Comparison of ENCODE assay signal across 1 cellular context in genomic region chr1:210292276-210292851, GRCh38.
TF ChIP-seq lines count a peak whose summit lies in the region.

No MANE protein-coding gene starts in this region.

TF ChIP-seq in HEK293, 187 proteins besides CTCF, POLR2A, EP300 and RAD21 (continued from another document and continues in another):
- TF ChIP-seq ZBTB10 (tag by site-specific recombination; IDR thresholded peaks at IDR 0.05) (peak; percentile 61), ZNF350 (tag by site-specific recombination; IDR thresholded peaks at IDR 0.05) (no peak), ZNF596 (tag by site-specific recombination; IDR thresholded peaks at IDR 0.05) (no peak), ZBTB26 (tag by site-specific recombination; optimal IDR thresholded peaks at IDR 0.05) (peak; percentile 82), SCRT1 (tag by site-specific recombination; IDR thresholded peaks at IDR 0.05; ENCODE audit: borderline replicate concordance) (0 out of 2 replicates have a peak, but pooled peaks have one; percentile 45), ZBTB17 (tag by site-specific recombination; IDR thresholded peaks at IDR 0.05) (peak; percentile 75), GLIS1 (tag by site-specific recombination; IDR thresholded peaks at IDR 0.05) (peak; percentile 61), ZBTB11 (tag by site-specific recombination; conservative IDR thresholded peaks at IDR 0.05; ENCODE audit: low read depth) (peak; percentile 50; the same call in 1 of the 2 replicates), PRDM10 (tag by site-specific recombination; IDR thresholded peaks at IDR 0.05) (peak; percentile 80), ZNF280D (tag by site-specific recombination; IDR thresholded peaks at IDR 0.05) (no peak), ZBTB21 (tag by site-specific recombination; IDR thresholded peaks at IDR 0.05) (0 out of 2 replicates have a peak, but pooled peaks have one; percentile 14), ZNF335 (tag by site-specific recombination; conservative IDR thresholded peaks at IDR 0.05) (peak; percentile 75), ZBTB1 (tag by site-specific recombination; IDR thresholded peaks at IDR 0.05) (0 out of 2 replicates have a peak, but pooled peaks have one; percentile 23), ZNF114 (tag by site-specific recombination; IDR thresholded peaks at IDR 0.05) (no peak), KLF9 (tag by site-specific recombination; IDR thresholded peaks at IDR 0.05; ENCODE audit: low read depth) (peak; percentile 51; the same call in 1 of the 2 replicates), ZNF514 (tag by site-specific recombination; IDR thresholded peaks at IDR 0.05) (no peak), ZNF692 (tag by site-specific recombination; IDR thresholded peaks at IDR 0.05) (peak; percentile 81), SP3 (tag by site-specific recombination; IDR thresholded peaks at IDR 0.05) (peak; percentile 65), ZNF391 (tag by site-specific recombination; IDR thresholded peaks at IDR 0.05; ENCODE audit: borderline replicate concordance, low read depth) (0 out of 2 replicates have a peak, but pooled peaks have one; percentile 16), ZEB2 (tag by site-specific recombination; IDR thresholded peaks at IDR 0.05) (peak; percentile 82), ZNF76 (tag by site-specific recombination; IDR thresholded peaks at IDR 0.05; ENCODE audit: borderline replicate concordance, low read depth) (peak; percentile 42; the same call in 1 of the 2 replicates), ZNF510 (tag by site-specific recombination; IDR thresholded peaks at IDR 0.05; ENCODE audit: insufficient replicate concordance) (no peak), PBX3 (CRISPR knock-in tag; IDR thresholded peaks at IDR 0.05) (peak; percentile 13; the same call in 1 of the 2 replicates), EGR2 (tag by site-specific recombination; IDR thresholded peaks at IDR 0.05; ENCODE audit: low read depth) (peak; percentile 84), ZNF366 (tag by site-specific recombination; conservative IDR thresholded peaks at IDR 0.05) (peak; percentile 50; the same call in 1 of the 2 replicates), PRDM2 (tag by site-specific recombination; IDR thresholded peaks at IDR 0.05; ENCODE audit: borderline replicate concordance) (no peak)
